ENCODE assay signal across 9 cellular contexts in genomic region chr20:9835302-9835701, GRCh38. TPM values are rescaled to one million over a fixed set of nuclear protein-coding genes. Genes with fewer than 3 reads are reported as not detected.
"Had no signal": no experiment of that assay in that cellular context is flagged by ENCODE, and none has a peak within 500 bp of the region (broad histone marks: within the 10 kb centered on the region; RNA-seq: fewer than 3 reads in every experiment).

No MANE protein-coding gene starts in this region.

- H3K4me1 Mint-ChIP-seq: IgD-negative memory B cell had no signal

- DNase-seq: GM23248, GOT3, H7, HFFc6, KBM-7 had no signal

- ATAC-seq: HCT116, HepG2 had no signal

- H3K36me3 Mint-ChIP-seq: IgD-negative memory B cell had no signal

- H3K4me3 Mint-ChIP-seq: HFFc6, IgD-negative memory B cell had no signal

- H3K27ac Mint-ChIP-seq: HFFc6, IgD-negative memory B cell had no signal

RNA-seq across cellular contexts. Expression of gene PAK5, which starts 3.6 kb away (rescaled TPM):
- total RNA-seq: GM23248, HepG2, HFFc6, HT1080 had no signal
